15 cellular contexts compared by ENCODE assay signal in genomic region chr14:61406670-61407069, GRCh38.
DNase-seq lines count a peak whose midpoint lies in the region; ATAC-seq and TF ChIP-seq lines count a peak whose summit lies in the region.
"Had no signal": no experiment of that assay in that cellular context is flagged by ENCODE, and none has a peak within 500 bp of the region (broad histone marks: within the 10 kb centered on the region; RNA-seq: fewer than 3 reads in every experiment).

No MANE protein-coding gene starts in this region.

- intact Hi-C loops in activated CD4-positive, alpha-beta memory T cell treated with anti-CD3 and anti-CD28 coated beads for 36 hours (cut with micrococcal nuclease), result loop anchor here (1.0 to 2.0 kb wide), 5 partner anchors 11 to 64 kb away; no protein-coding TSS in a partner anchor
- intact Hi-C loops in body of pancreas (cut with DNase I), result no loop called here

- no peaks in the 10 kb centered on the region for H3K36me3 ChIP-seq in body of pancreas (replicated peaks in 1 of 2; ENCODE audit: insufficient read depth in 1 of 2, low read depth in 2 of 2)

- TF ChIP-seq POLR2A in body of pancreas (IDR thresholded peaks at IDR 0.05), result no peak

- no peak overlapping the region for H3K4me3 ChIP-seq in body of pancreas
- H3K4me3 ChIP-seq: K562 had no signal

- WGBS in body of pancreas, 2 donors, result 69 to 93% methylated on average over 6 of the region's 6 CpGs

- CTCF ChIA-PET in activated CD4-positive, alpha-beta memory T cell treated with anti-CD3 and anti-CD28 coated beads for 36 hours (lab: Charles Lee), result interaction anchor here (1.2 to 2.6 kb wide), 3 partner anchors 63 to 431 kb away, joined by 3 to 9 read pairs (median 4); no protein-coding TSS in a partner anchor

- no peaks in the 10 kb centered on the region for H3K27me3 ChIP-seq in body of pancreas

- H3K4me1 ChIP-seq in body of pancreas, result no peaks in the 10 kb centered on the region

- H3K36me3 Mint-ChIP-seq in activated CD4-positive, alpha-beta memory T cell treated with anti-CD3 and anti-CD28 coated beads for 36 hours, result peaks cover 15% of the 10 kb centered on the region
- H3K36me3 Mint-ChIP-seq in central memory CD8-positive, alpha-beta T cell (ENCODE audit: insufficient read depth), result peaks cover 32% of the 10 kb centered on the region

- peak overlapping the region; percentile 78 for H3K27ac Mint-ChIP-seq in activated CD4-positive, alpha-beta memory T cell treated with anti-CD3 and anti-CD28 coated beads for 36 hours
- peak overlapping the region; percentile 65 for H3K27ac Mint-ChIP-seq in central memory CD8-positive, alpha-beta T cell (ENCODE audit: low read depth)

- peak; percentile 17 for DNase-seq in activated CD4-positive, CD25-positive, alpha-beta regulatory T cell treated with anti-CD3 and anti-CD28 coated beads, Interleukin-2, amount 50 U/mL, for 16 hours (ENCODE audit: low read depth, low spot score)
- no peak for DNase-seq in activated CD4-positive, CD25-positive, alpha-beta regulatory T cell (lab: John Stamatoyannopoulos, UW)
- peak; percentile 57 for DNase-seq in activated CD4-positive, alpha-beta memory T cell treated with anti-CD3 and anti-CD28 coated beads for 36 hours
- DNase-seq in central memory CD8-positive, alpha-beta T cell (ENCODE audit: low spot score in 2 of 2), result no peak
- peak; percentile 23 to 48 for DNase-seq in stimulated activated CD4-positive, alpha-beta T cell treated with anti-CD3 and anti-CD28 coated beads, Interleukin-2, amount 100 ng/mL, for 24 hours
- DNase-seq in HuH-7 (ENCODE audit: low spot score), result no peak
- DNase-seq in body of pancreas, result no peak
- no peak for DNase-seq in HK-2 (ENCODE audit: unreplicated experiment)
- DNase-seq: 8988T, erythroblast, head of caudate nucleus, NCI-H187, right cardiac atrium had no signal

- POLR2A ChIA-PET in activated CD4-positive, alpha-beta memory T cell treated with anti-CD3 and anti-CD28 coated beads for 36 hours (lab: Charles Lee), result interaction anchor here (1.8 kb wide), 1 partner anchor 18 kb away, joined by 6 read pairs; no protein-coding TSS in a partner anchor

- no peaks in the 10 kb centered on the region for H3K9me3 ChIP-seq in body of pancreas

- no peak overlapping the region for H3K27ac ChIP-seq in body of pancreas

- no peaks in the 10 kb centered on the region for H3K9me3 Mint-ChIP-seq in activated CD4-positive, alpha-beta memory T cell treated with anti-CD3 and anti-CD28 coated beads for 36 hours
- H3K9me3 Mint-ChIP-seq in central memory CD8-positive, alpha-beta T cell, result no peaks in the 10 kb centered on the region
- H3K9me3 Mint-ChIP-seq: nephron had no signal

- peak; percentile 26 for ATAC-seq in central memory CD8-positive, alpha-beta T cell (replicated peaks; ENCODE audit: extremely low read depth, poor library complexity, severe bottlenecking)
- ATAC-seq in body of pancreas, result no peak
- ATAC-seq: K562 had no signal

- H3K4me3 Mint-ChIP-seq in activated CD4-positive, alpha-beta memory T cell treated with anti-CD3 and anti-CD28 coated beads for 36 hours, result peak overlapping the region; percentile 10
- peak overlapping the region; percentile 56 for H3K4me3 Mint-ChIP-seq in central memory CD8-positive, alpha-beta T cell
- H3K4me3 Mint-ChIP-seq: nephron had no signal

- H3K4me1 Mint-ChIP-seq in activated CD4-positive, alpha-beta memory T cell treated with anti-CD3 and anti-CD28 coated beads for 36 hours (ENCODE audit: low read depth), result peaks cover 64% of the 10 kb centered on the region
- peaks cover 62% of the 10 kb centered on the region for H3K4me1 Mint-ChIP-seq in central memory CD8-positive, alpha-beta T cell

- H3K27me3 Mint-ChIP-seq in activated CD4-positive, alpha-beta memory T cell treated with anti-CD3 and anti-CD28 coated beads for 36 hours, result no peaks in the 10 kb centered on the region
- H3K27me3 Mint-ChIP-seq in central memory CD8-positive, alpha-beta T cell, result no peaks in the 10 kb centered on the region

- no peak for TF ChIP-seq CTCF in body of pancreas (IDR thresholded peaks at IDR 0.05)

Comparison
In these comparisons a context has a peak if more than half of its experiments do, and no peak if none do; other contexts are left out.
1. DNase-seq: peak in activated CD4-positive, CD25-positive, alpha-beta regulatory T cell treated with anti-CD3 and anti-CD28 coated beads, Interleukin-2, amount 50 U/mL, for 16 hours (single experiment), activated CD4-positive, alpha-beta memory T cell treated with anti-CD3 and anti-CD28 coated beads for 36 hours (single experiment) and stimulated activated CD4-positive, alpha-beta T cell treated with anti-CD3 and anti-CD28 coated beads, Interleukin-2, amount 100 ng/mL, for 24 hours (2 of 2); none in activated CD4-positive, CD25-positive, alpha-beta regulatory T cell (0 of 4), central memory CD8-positive, alpha-beta T cell (0 of 2), HuH-7 (single experiment), body of pancreas (0 of 4) and HK-2 (single experiment).